8 cellular contexts compared by ENCODE assay signal in genomic region chr19:44954649-44955499, GRCh38. TPM values are rescaled to one million over a fixed set of nuclear protein-coding genes. Genes with fewer than 3 reads are reported as not detected.
DNase-seq lines count a peak whose midpoint lies in the region; ATAC-seq and TF ChIP-seq lines count a peak whose summit lies in the region.

CLPTM1 (plus strand) TSS chr19:44955380; CDS start chr19:44955396, 16 bp downstream.

- DNase-seq in CMK (ENCODE audit: low read depth) (peak; percentile 92), GM20000 (ENCODE audit: low spot score) (peak; percentile 98), HS-5 (ENCODE audit: low read depth) (peak; percentile 95), NK-92 (lab: John Stamatoyannopoulos, UW; ENCODE audit: unreplicated experiment) (peak; percentile 82), lower lobe of right lung (peak; percentile 98)
- DNase-seq in activated CD8-positive, alpha-beta memory T cell treated with anti-CD3 and anti-CD28 coated beads for 1 hour (ENCODE audit: extremely low read depth in 1 of 2, low read depth in 1 of 2): peak; percentile 93 to 96
- peak; percentile 92 to 96 (median 93) for DNase-seq in stimulated activated CD4-positive, alpha-beta T cell treated with anti-CD3 and anti-CD28 coated beads, TNF-alpha, amount 100 ng/mL, for 1 hour (ENCODE audit: low read depth in 3 of 3, low spot score in 1 of 3)

- peak; percentile 98 for ATAC-seq in lower lobe of right lung

- H3K36me3 ChIP-seq in ectodermal cell (ENCODE audit: control insufficient read depth, insufficient read depth, low read length) (no peaks in the 10 kb centered on the region), lower lobe of right lung (peaks cover 10% of the 10 kb centered on the region)

- TF ChIP-seq CTCF in GM20000 (IDR thresholded peaks at IDR 0.05; ENCODE audit: extremely low read depth, missing control alignments) (no peak), lower lobe of right lung (IDR thresholded peaks at IDR 0.05) (no peak)

- WGBS in ectodermal cell, 2 experiments: 1% methylated on average over 65 of the region's 65 CpGs

- intact Hi-C loops in lower lobe of right lung (cut with DNase I): no loop called here

- H3K27me3 ChIP-seq in ectodermal cell (ENCODE audit: control insufficient read depth, insufficient read depth, low read length, poor library complexity, severe bottlenecking) (no peaks in the 10 kb centered on the region), lower lobe of right lung (ENCODE audit: low read depth) (no peaks in the 10 kb centered on the region)

- H3K4me3 ChIP-seq in ectodermal cell (ENCODE audit: insufficient read depth, low read depth, low read length) (peak within 1 kb of the TSS; percentile 93), lower lobe of right lung (peak within 1 kb of the TSS; percentile 85)

- H3K4me1 ChIP-seq in ectodermal cell (ENCODE audit: control insufficient read depth, insufficient read depth, low read length): peaks cover 8% of the 10 kb centered on the region
- H3K4me1 ChIP-seq in lower lobe of right lung: peaks cover 42% of the 10 kb centered on the region

- H3K27ac ChIP-seq in ectodermal cell (ENCODE audit: insufficient read depth, low read depth, low read length, poor library complexity, severe bottlenecking) (peak within 1 kb of the TSS; percentile 58), lower lobe of right lung (peak within 1 kb of the TSS; percentile 90)

- H3K9me3 ChIP-seq in ectodermal cell (ENCODE audit: control insufficient read depth, low read length) (no peaks in the 10 kb centered on the region), lower lobe of right lung (no peaks in the 10 kb centered on the region)

RNA-seq across cellular contexts. Expression of gene CLPTM1, which starts in this region (rescaled TPM):
- polyA plus RNA-seq in ectodermal cell (2013, experiment 1 of 4): 92.2 TPM
- polyA plus RNA-seq in ectodermal cell (2013, experiment 2 of 4): 96.9 TPM
- polyA plus RNA-seq in ectodermal cell (2013, experiment 3 of 4): 73.5 TPM
- polyA plus RNA-seq in ectodermal cell (2013, experiment 4 of 4): 79.6 TPM
- 104 TPM for total RNA-seq in lower lobe of right lung

Comparison
In these comparisons a context has a peak if more than half of its experiments do, and no peak if none do; other contexts are left out.
1. Peak in every context shown above with its lines: DNase-seq, ATAC-seq, H3K4me3 ChIP-seq and H3K27ac ChIP-seq.